ENCODE assay signal across 11 cellular contexts in the genomic region with DNA sequence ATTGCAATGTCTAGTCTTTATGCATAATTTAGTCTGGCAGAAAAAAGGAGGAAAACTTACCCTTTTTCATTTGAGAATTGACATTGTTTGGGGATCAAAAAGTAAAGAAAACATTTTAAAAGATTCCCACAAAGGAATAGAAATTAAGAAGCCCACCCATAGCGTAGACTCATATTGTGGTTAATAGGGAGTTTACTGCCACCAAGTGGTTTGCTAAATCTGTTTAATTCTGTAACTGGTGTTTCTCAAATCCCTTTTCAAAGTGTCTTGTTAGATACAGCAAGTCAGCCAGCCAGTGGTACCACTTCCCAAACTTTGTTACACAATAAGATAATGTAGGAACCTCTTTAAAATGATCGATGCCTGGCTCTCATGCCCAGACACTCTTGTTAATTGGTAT.
DNase-seq lines count a peak whose midpoint lies in the region; FAIRE-seq and TF ChIP-seq lines count a peak whose summit lies in the region.
"Had no signal": no experiment of that assay in that cellular context is flagged by ENCODE, and none has a peak within 500 bp of the region (broad histone marks: within the 10 kb centered on the region; RNA-seq: fewer than 3 reads in every experiment).

No MANE protein-coding gene starts in this region.

- H3K27me3 Mint-ChIP-seq in chondrocyte (ENCODE audit: low read depth): no peaks in the 10 kb centered on the region
- H3K27me3 Mint-ChIP-seq: effector memory CD8-positive, alpha-beta T cell had no signal

- no peaks in the 10 kb centered on the region for H3K4me1 ChIP-seq in colonic mucosa

- no peak overlapping the region for H3K9ac ChIP-seq in colonic mucosa (ENCODE audit: low read depth in 2 of 2, low read length in 2 of 2)

- no peaks in the 10 kb centered on the region for H3K4me1 Mint-ChIP-seq in chondrocyte (ENCODE audit: low read depth)

- H3K27me3 ChIP-seq in colonic mucosa: no peaks in the 10 kb centered on the region

- FAIRE-seq in GM19239 (lab: Jason Lieb, UNC): peak; percentile 23

- intact Hi-C loops in colonic mucosa (cut with DNase I): no loop called here

- no peaks in the 10 kb centered on the region for H3K36me3 Mint-ChIP-seq in chondrocyte (ENCODE audit: low read depth)

- H3K27ac Mint-ChIP-seq in chondrocyte (ENCODE audit: unreplicated experiment): no peak overlapping the region
- H3K27ac Mint-ChIP-seq: activated T-cell treated with anti-CD3 and anti-CD28 coated beads, Interleukin-2, amount 50 U/mL, for 72 hours; effector memory CD8-positive, alpha-beta T cell; T-helper 2 cell treated with Interferon-gamma antibody and Interleukin-4, amounts not matched to agents 5 μg/mL and 100 μg/mL, for 36 hours had no signal

- no peaks in the 10 kb centered on the region for H3K9me3 Mint-ChIP-seq in chondrocyte (ENCODE audit: low read depth)
- H3K9me3 Mint-ChIP-seq: activated T-cell treated with anti-CD3 and anti-CD28 coated beads, Interleukin-2, amount 50 U/mL, for 72 hours; T-helper 2 cell treated with Interferon-gamma antibody and Interleukin-4, amounts not matched to agents 5 μg/mL and 100 μg/mL, for 36 hours had no signal

- no peak overlapping the region for H3K4me3 ChIP-seq in colonic mucosa

- TF ChIP-seq CTCF in chondrocyte (IDR thresholded peaks at IDR 0.05) (peak; percentile 78), colonic mucosa (IDR thresholded peaks at IDR 0.05) (no peak), GM10266 (IDR thresholded peaks at IDR 0.05; ENCODE audit: control insufficient read depth, insufficient read depth, low read depth, missing control alignments) (no peak)

- no peaks in the 10 kb centered on the region for H3K36me3 ChIP-seq in colonic mucosa

- no peak overlapping the region for H3K4me3 Mint-ChIP-seq in chondrocyte (ENCODE audit: unreplicated experiment)
- H3K4me3 Mint-ChIP-seq: activated T-cell treated with anti-CD3 and anti-CD28 coated beads, Interleukin-2, amount 50 U/mL, for 72 hours; effector memory CD8-positive, alpha-beta T cell; T-helper 2 cell treated with Interferon-gamma antibody and Interleukin-4, amounts not matched to agents 5 μg/mL and 100 μg/mL, for 36 hours had no signal

- no peaks in the 10 kb centered on the region for H3K9me3 ChIP-seq in colonic mucosa

- H3K27ac ChIP-seq in colonic mucosa: no peak overlapping the region

- DNase-seq in GM19239 (ENCODE audit: insufficient read length, low spot score) (no peak), MV-4-11 (lab: John Stamatoyannopoulos, UW) (peak; percentile 38), chondrocyte (ENCODE audit: low spot score) (no peak), myocyte (ENCODE audit: low read depth) (peak; percentile 33), colonic mucosa (no peak), NCI-H187 (lab: John Stamatoyannopoulos, UW) (no peak), GM10266 (ENCODE audit: extremely low spot score) (no peak)
- DNase-seq: activated T-cell treated with anti-CD3 and anti-CD28 coated beads, Interleukin-2, amount 50 U/mL, for 72 hours; effector memory CD8-positive, alpha-beta T cell; NCI-H1436 treated with DMSO at 0.1 percent for 48 hours had no signal

Comparison
In these comparisons a context has a peak if more than half of its experiments do, and no peak if none do; other contexts are left out.
1. DNase-seq: peak in MV-4-11 (single experiment) and myocyte (single experiment); none in GM19239 (single experiment), chondrocyte (single experiment), colonic mucosa (single experiment), NCI-H187 (0 of 2) and GM10266 (single experiment).